ENCODE assay signal across 3 cellular contexts in genomic region chrX:54213603-54214002, GRCh38.
TF ChIP-seq lines count a peak whose summit lies in the region.

No MANE protein-coding gene starts in this region.

TF ChIP-seq in HepG2, 621 proteins besides CTCF, POLR2A, EP300 and RAD21:
- TF ChIP-seq ZNF776 (CRISPR knock-in tag; IDR thresholded peaks at IDR 0.05) (no peak), ATF7 (IDR thresholded peaks at IDR 0.05) (peak; percentile 5; the same call in 1 of the 2 replicates), ATF7 (CRISPR knock-in tag; IDR thresholded peaks at IDR 0.05) (no peak), TSC22D2 (CRISPR knock-in tag; IDR thresholded peaks at IDR 0.05; ENCODE audit: borderline replicate concordance) (no peak), E2F5 (CRISPR knock-in tag; conservative IDR thresholded peaks at IDR 0.05) (no peak), MATR3 (CRISPR knock-in tag; IDR thresholded peaks at IDR 0.05) (no peak), ZNF24 (IDR thresholded peaks at IDR 0.05) (no peak), MED13 (CRISPR knock-in tag; IDR thresholded peaks at IDR 0.05) (no peak), TGIF2 (CRISPR knock-in tag; IDR thresholded peaks at IDR 0.05) (no peak), ZUFSP (CRISPR knock-in tag; IDR thresholded peaks at IDR 0.05; ENCODE audit: borderline replicate concordance) (no peak)
TF ChIP-seq in HepG2: peak in this region for 1.

TF ChIP-seq in K562, 482 proteins besides CTCF, POLR2A, EP300 and RAD21:
- TF ChIP-seq KAT7 (CRISPR knock-in tag; IDR thresholded peaks at IDR 0.05; ENCODE audit: borderline replicate concordance) = no peak
- no peak for TF ChIP-seq CBX1 (IDR thresholded peaks at IDR 0.05; ENCODE audit: low read depth)
- TF ChIP-seq BRD9 (IDR thresholded peaks at IDR 0.05; ENCODE audit: low read depth, partially characterized antibody) = no peak
- TF ChIP-seq FOXA1 (IDR thresholded peaks at IDR 0.05; ENCODE audit: borderline replicate concordance) = no peak
- TF ChIP-seq ATF7 (IDR thresholded peaks at IDR 0.05) = peak; percentile 44; the same call in 1 of the 2 replicates
- no peak for TF ChIP-seq SMAD1 (IDR thresholded peaks at IDR 0.05; ENCODE audit: low read depth, low read length, partially characterized antibody)
- TF ChIP-seq, protein P1, sequence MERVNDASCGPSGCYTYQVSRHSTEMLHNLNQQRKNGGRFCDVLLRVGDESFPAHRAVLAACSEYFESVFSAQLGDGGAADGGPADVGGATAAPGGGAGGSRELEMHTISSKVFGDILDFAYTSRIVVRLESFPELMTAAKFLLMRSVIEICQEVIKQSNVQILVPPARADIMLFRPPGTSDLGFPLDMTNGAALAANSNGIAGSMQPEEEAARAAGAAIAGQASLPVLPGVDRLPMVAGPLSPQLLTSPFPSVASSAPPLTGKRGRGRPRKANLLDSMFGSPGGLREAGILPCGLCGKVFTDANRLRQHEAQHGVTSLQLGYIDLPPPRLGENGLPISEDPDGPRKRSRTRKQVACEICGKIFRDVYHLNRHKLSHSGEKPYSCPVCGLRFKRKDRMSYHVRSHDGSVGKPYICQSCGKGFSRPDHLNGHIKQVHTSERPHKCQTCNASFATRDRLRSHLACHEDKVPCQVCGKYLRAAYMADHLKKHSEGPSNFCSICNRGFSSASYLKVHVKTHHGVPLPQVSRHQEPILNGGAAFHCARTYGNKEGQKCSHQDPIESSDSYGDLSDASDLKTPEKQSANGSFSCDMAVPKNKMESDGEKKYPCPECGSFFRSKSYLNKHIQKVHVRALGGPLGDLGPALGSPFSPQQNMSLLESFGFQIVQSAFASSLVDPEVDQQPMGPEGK (CRISPR knock-in tag; IDR thresholded peaks at IDR 0.05; ENCODE audit: borderline replicate concordance) = no peak
- no peak for TF ChIP-seq ZC3H4 (CRISPR knock-in tag; IDR thresholded peaks at IDR 0.05; ENCODE audit: borderline replicate concordance)
- TF ChIP-seq, protein P2, sequence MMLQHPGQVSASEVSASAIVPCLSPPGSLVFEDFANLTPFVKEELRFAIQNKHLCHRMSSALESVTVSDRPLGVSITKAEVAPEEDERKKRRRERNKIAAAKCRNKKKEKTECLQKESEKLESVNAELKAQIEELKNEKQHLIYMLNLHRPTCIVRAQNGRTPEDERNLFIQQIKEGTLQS (IDR thresholded peaks at IDR 0.05) = peak; percentile 72
- TF ChIP-seq, protein P2 (CRISPR knock-in tag; conservative IDR thresholded peaks at IDR 0.05) = no peak
- TF ChIP-seq EZH2 (IDR thresholded peaks at IDR 0.05; ENCODE audit: borderline replicate concordance, low read depth, low read length) = no peak
- TF ChIP-seq TCF7 (IDR thresholded peaks at IDR 0.05; ENCODE audit: borderline replicate concordance) = no peak

TF ChIP-seq in endothelial cell of umbilical vein, 7 proteins besides CTCF, POLR2A, EP300 and RAD21:
- TF ChIP-seq POLR2AphosphoS5 (IDR thresholded peaks at IDR 0.05; ENCODE audit: insufficient read depth, low read depth, low read length) (no peak), FOS (IDR thresholded peaks at IDR 0.05; ENCODE audit: borderline replicate concordance, insufficient read depth, low read length) (no peak), GATA2 (IDR thresholded peaks at IDR 0.05; ENCODE audit: insufficient read depth, insufficient read length, low read depth, low read length) (no peak), JUN (IDR thresholded peaks at IDR 0.05; ENCODE audit: borderline replicate concordance, insufficient read depth, insufficient read length, low read depth) (no peak), EZH2 (IDR thresholded peaks at IDR 0.05; ENCODE audit: borderline replicate concordance, low read depth, low read length, severe bottlenecking) (no peak)
- TF ChIP-seq, protein P3, sequence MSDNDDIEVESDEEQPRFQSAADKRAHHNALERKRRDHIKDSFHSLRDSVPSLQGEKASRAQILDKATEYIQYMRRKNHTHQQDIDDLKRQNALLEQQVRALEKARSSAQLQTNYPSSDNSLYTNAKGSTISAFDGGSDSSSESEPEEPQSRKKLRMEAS (IDR thresholded peaks at IDR 0.05; ENCODE audit: insufficient read depth, insufficient read length) = no peak
